ENCODE assay signal across 1 cellular context in genomic region chr1:16196139-16196538, GRCh38. TPM values are rescaled to one million over a fixed set of nuclear protein-coding genes. Genes with fewer than 3 reads are reported as not detected.
"Had no signal": no experiment of that assay in that cellular context is flagged by ENCODE, and none has a peak within 500 bp of the region (broad histone marks: within the 10 kb centered on the region; RNA-seq: fewer than 3 reads in every experiment).

No MANE protein-coding gene starts in this region.

RNA-seq across cellular contexts. Expression of gene EPHA2, which starts 40.3 kb away (rescaled TPM):
- polyA plus RNA-seq: immature natural killer cell had no signal
